ENCODE assay signal across 15 cellular contexts in genomic region chr4:38170800-38171199, GRCh38.
"Had no signal": no experiment of that assay in that cellular context is flagged by ENCODE, and none has a peak within 500 bp of the region (broad histone marks: within the 10 kb centered on the region; RNA-seq: fewer than 3 reads in every experiment).

No MANE protein-coding gene starts in this region.

- H3K79me2 ChIP-seq: parathyroid adenoma had no signal

- H3K9ac ChIP-seq: parathyroid adenoma had no signal

- DNase-seq: activated CD4-positive, alpha-beta T cell treated with anti-CD3 and anti-CD28 coated beads, Interleukin-2, amount 50 U/mL, for 4 hours; activated naive CD8-positive, alpha-beta T cell treated with anti-CD3 and anti-CD28 coated beads for 36 hours; amniotic stem cell; dermis blood vessel endothelial cell; effector memory CD8-positive, alpha-beta T cell; gastrocnemius medialis; head of caudate nucleus; left lung; mucosa of descending colon; natural killer cell; stimulated activated CD8-positive, alpha-beta memory T cell treated with anti-CD3 and anti-CD28 coated beads, Interleukin-4, amount 100 ng/mL, for 48 hours; stimulated activated naive CD4-positive, alpha-beta T cell; thyroid gland had no signal

- H3K4me3 ChIP-seq: gastrocnemius medialis, left lung, mucosa of descending colon, thyroid gland had no signal

- H3K27ac ChIP-seq: gastrocnemius medialis, left lung, neutrophil, parathyroid adenoma, thyroid gland had no signal

- H3K36me3 ChIP-seq: gastrocnemius medialis, left lung, neutrophil, thyroid gland had no signal

- H3K4me1 ChIP-seq: gastrocnemius medialis, parathyroid adenoma, thyroid gland had no signal

- H3K27me3 ChIP-seq: gastrocnemius medialis, left lung, thyroid gland had no signal

- H2AFZ ChIP-seq: parathyroid adenoma had no signal

- H3K9me3 ChIP-seq: gastrocnemius medialis, left lung, mucosa of descending colon, neutrophil, thyroid gland had no signal
